23 cellular contexts compared by ENCODE assay signal in genomic region chr4:153227501-153227900, GRCh38.
"Had no signal": no experiment of that assay in that cellular context is flagged by ENCODE, and none has a peak within 500 bp of the region (broad histone marks: within the 10 kb centered on the region; RNA-seq: fewer than 3 reads in every experiment).

No MANE protein-coding gene starts in this region.

- ATAC-seq: activated T-helper 17 cell treated with anti-CD3 and anti-CD28 coated beads, Interleukin-2, amount 50 U/mL, for 72 hours; left colon; lower lobe of right lung; naive thymus-derived CD8-positive, alpha-beta T cell; T-cell had no signal

- H3K9me3 Mint-ChIP-seq: activated CD4-positive, alpha-beta memory T cell treated with anti-CD3 and anti-CD28 coated beads, Interleukin-2, amount 10 ng/mL, durations not matched to agents 7 days and 5 days; activated T-helper 17 cell treated with anti-CD3 and anti-CD28 coated beads, Interleukin-2, amount 50 U/mL, for 72 hours had no signal

- H3K4me3 ChIP-seq: esophagus squamous epithelium, lower lobe of right lung, suprapubic skin had no signal

- H3K27me3 Mint-ChIP-seq: activated T-helper 17 cell treated with anti-CD3 and anti-CD28 coated beads, Interleukin-2, amount 50 U/mL, for 72 hours had no signal

- H3K4me3 Mint-ChIP-seq: activated CD4-positive, alpha-beta memory T cell treated with anti-CD3 and anti-CD28 coated beads, Interleukin-2, amount 10 ng/mL, durations not matched to agents 7 days and 5 days; activated naive CD8-positive, alpha-beta T cell treated with anti-CD3 and anti-CD28 coated beads for 36 hours; activated T-helper 17 cell treated with anti-CD3 and anti-CD28 coated beads, Interleukin-2, amount 50 U/mL, for 72 hours; naive thymus-derived CD8-positive, alpha-beta T cell; stimulated activated naive CD8-positive, alpha-beta T cell treated with anti-CD3 and anti-CD28 coated beads, Interleukin-15, Interleukin-2, amounts not matched to agents 100 ng/mL and 50 ng/mL, for 24 hours; T-cell had no signal

- DNase-seq: activated CD4-positive, alpha-beta memory T cell treated with anti-CD3 and anti-CD28 coated beads, Interleukin-2, amount 10 ng/mL, durations not matched to agents 7 days and 5 days; activated CD4-positive, alpha-beta T cell treated with anti-CD3 and anti-CD28 coated beads for 48 hours; activated CD4-positive, CD25-positive, alpha-beta regulatory T cell; activated naive CD4-positive, alpha-beta T cell; activated naive CD8-positive, alpha-beta T cell treated with anti-CD3 and anti-CD28 coated beads for 36 hours; activated T-cell treated with anti-CD3 and anti-CD28 coated beads, Interleukin-2, amount 50 U/mL, for 1 hour; amniotic stem cell; cerebellar nuclear complex; effector memory CD4-positive, alpha-beta T cell; esophagus squamous epithelium; hippocampal formation; left colon; lower lobe of right lung; naive thymus-derived CD8-positive, alpha-beta T cell; nucleus accumbens; posterior cingulate gyrus; stimulated activated CD4-positive, alpha-beta T cell treated with anti-CD3 and anti-CD28 coated beads, Interleukin-2, amount 100 ng/mL, for 24 hours; T-cell; T-helper 9 cell had no signal

- H3K27ac Mint-ChIP-seq: activated CD4-positive, alpha-beta memory T cell treated with anti-CD3 and anti-CD28 coated beads, Interleukin-2, amount 10 ng/mL, durations not matched to agents 7 days and 5 days; activated naive CD8-positive, alpha-beta T cell treated with anti-CD3 and anti-CD28 coated beads for 36 hours; activated T-helper 17 cell treated with anti-CD3 and anti-CD28 coated beads, Interleukin-2, amount 50 U/mL, for 72 hours; naive thymus-derived CD8-positive, alpha-beta T cell; stimulated activated naive CD8-positive, alpha-beta T cell treated with anti-CD3 and anti-CD28 coated beads, Interleukin-15, Interleukin-2, amounts not matched to agents 100 ng/mL and 50 ng/mL, for 24 hours; T-cell; type B pancreatic cell had no signal

- H3K9me3 ChIP-seq: esophagus squamous epithelium, lower lobe of right lung, suprapubic skin had no signal

- H3K36me3 ChIP-seq: esophagus squamous epithelium, lower lobe of right lung, suprapubic skin had no signal

- H3K27ac ChIP-seq: esophagus squamous epithelium, lower lobe of right lung, suprapubic skin had no signal

- H3K36me3 Mint-ChIP-seq: naive thymus-derived CD8-positive, alpha-beta T cell had no signal

- H3K27me3 ChIP-seq: esophagus squamous epithelium, suprapubic skin had no signal
